11 cellular contexts compared by ENCODE assay signal in genomic region chr19:40219721-40220276, GRCh38. TPM values are rescaled to one million over a fixed set of nuclear protein-coding genes. Genes with fewer than 3 reads are reported as not detected.
DNase-seq lines count a peak whose midpoint lies in the region; ATAC-seq and TF ChIP-seq lines count a peak whose summit lies in the region.
"Had no signal": no experiment of that assay in that cellular context is flagged by ENCODE, and none has a peak within 500 bp of the region (broad histone marks: within the 10 kb centered on the region; RNA-seq: fewer than 3 reads in every experiment).

No MANE protein-coding gene starts in this region.

- WGBS in psoas muscle, 3 donors, result 33 to 34% (median 34%) methylated on average over 8 of the region's 8 CpGs

- H3K27ac ChIP-seq in psoas muscle (no peak overlapping the region), neural progenitor cell (no peak overlapping the region)

- no peaks in the 10 kb centered on the region for H3K36me3 Mint-ChIP-seq in neural progenitor cell

- H3K36me3 ChIP-seq in psoas muscle (ENCODE audit: insufficient read depth in 1 of 2, low read depth in 1 of 2), result no peaks in the 10 kb centered on the region
- H3K36me3 ChIP-seq in neural progenitor cell, result no peaks in the 10 kb centered on the region

- no peak overlapping the region for H3K4me3 ChIP-seq in astrocyte of the spinal cord (ENCODE audit: low read depth, low read length)
- H3K4me3 ChIP-seq in psoas muscle, result peak overlapping the region; percentile 28
- no peak overlapping the region for H3K4me3 ChIP-seq in neural progenitor cell

- H3K9me3 ChIP-seq in psoas muscle (no peaks in the 10 kb centered on the region), neural progenitor cell (ENCODE audit: low read depth) (no peaks in the 10 kb centered on the region)

- DNase-seq in DMS 273 (lab: John Stamatoyannopoulos, UW; ENCODE audit: unreplicated experiment), result peak; percentile 61
- no peak for DNase-seq in DMS 273 treated with DMSO at 0.1 percent for 48 hours (lab: John Stamatoyannopoulos, UW)
- DNase-seq in NCI-H2029 (lab: John Stamatoyannopoulos, UW), result peak; percentile 67
- DNase-seq in astrocyte of the spinal cord (ENCODE audit: low read depth, low spot score), result peak; percentile 69
- DNase-seq in psoas muscle, result no peak
- DNase-seq in neural progenitor cell (ENCODE audit: low spot score), result no peak
- DNase-seq in NCI-H2081 treated with DMSO at 0.1 percent for 48 hours (lab: John Stamatoyannopoulos, UW), result no peak
- DNase-seq: 8988T; central memory CD4-positive, alpha-beta T cell had no signal

- H4K20me1 ChIP-seq in neural progenitor cell (ENCODE audit: low read depth), result peaks cover 21% of the 10 kb centered on the region

- H3K9ac ChIP-seq in neural progenitor cell, result no peak overlapping the region

- peaks cover 19% of the 10 kb centered on the region for H3F3A ChIP-seq in neural progenitor cell (ENCODE audit: low read depth)

- no peak overlapping the region for H3K4me2 ChIP-seq in neural progenitor cell

- peaks cover 6% of the 10 kb centered on the region for H3K4me1 Mint-ChIP-seq in neural progenitor cell

- TF ChIP-seq CTCF in astrocyte of the spinal cord (IDR thresholded peaks at IDR 0.05; ENCODE audit: low read depth, low read length) (no peak), psoas muscle (IDR thresholded peaks at IDR 0.05) (no peak), neural progenitor cell (IDR thresholded peaks at IDR 0.05) (no peak)

- H3K27me3 ChIP-seq in psoas muscle (ENCODE audit: insufficient read depth in 3 of 3, low read length in 2 of 3) (peaks cover 0 to 68% (median 15%) of the 10 kb centered on the region in 3 donors), neural progenitor cell (peaks cover 86% of the 10 kb centered on the region)

- H3K79me2 ChIP-seq in neural progenitor cell (ENCODE audit: low read depth), result no peaks in the 10 kb centered on the region

- H2AFZ ChIP-seq in neural progenitor cell (replicated peaks), result no peak overlapping the region

- peaks cover 50% of the 10 kb centered on the region for H3K27me3 Mint-ChIP-seq in neural progenitor cell (ENCODE audit: insufficient read depth, low read depth)

- in situ Hi-C loops in astrocyte of the spinal cord (cut with HindIII; ENCODE audit: low sequenced_read_pairs), result no loop called here

- H3K4me1 ChIP-seq in psoas muscle, result peaks cover 9% of the 10 kb centered on the region
- H3K4me1 ChIP-seq in neural progenitor cell, result no peaks in the 10 kb centered on the region

- H3K4me3 Mint-ChIP-seq in neural progenitor cell, result no peak overlapping the region

- intact Hi-C loops in psoas muscle (cut with DNase I), result loop anchor here (2.0 to 5.0 kb wide), 2 partner anchors 77 to 79 kb away; no protein-coding TSS in a partner anchor

- H3K9me3 Mint-ChIP-seq in neural progenitor cell, result peaks cover 3% of the 10 kb centered on the region

- ATAC-seq in psoas muscle (peak in 3 of 4 donors; percentile 41 to 52 (median 51)), GM21717 (IDR thresholded peaks at IDR 0.05; ENCODE audit: unreplicated experiment) (no peak)
- ATAC-seq: left lobe of liver had no signal

- H3K27ac Mint-ChIP-seq in neural progenitor cell, result no peak overlapping the region

RNA-seq across cellular contexts. Expression of gene TTC9B, which starts 1.6 kb away (rescaled TPM):
- total RNA-seq in psoas muscle (not detected), neural progenitor cell (ENCODE audit: low replicate concordance) (not detected in 2 replicates)
- under 1 TPM in 1 of 3 donors, not detected in 2; 0.06 TPM for polyA plus RNA-seq in psoas muscle
- total RNA-seq: left lobe of liver had no signal

RNA-seq across cellular contexts. Expression of gene CCNP, which starts 6.7 kb away (rescaled TPM):
- not detected for total RNA-seq in psoas muscle
- under 1 TPM in 1 of 3 donors, not detected in 2; 0.04 TPM for polyA plus RNA-seq in psoas muscle
- total RNA-seq in neural progenitor cell (ENCODE audit: low replicate concordance), result 1.7 TPM in 1 of 2 replicates, not detected in the other

RNA-seq across cellular contexts. Expression of gene MAP3K10, which starts 28.6 kb away (rescaled TPM):
- total RNA-seq in psoas muscle, result 10 to 100 TPM; 18.6 to 22.2 (median 19.5) TPM
- polyA plus RNA-seq in psoas muscle, result 10 to 100 TPM; 10.7 to 35.1 (median 16.0) TPM
- 5.7 and 21.6 TPM in 2 replicates for total RNA-seq in neural progenitor cell (ENCODE audit: low replicate concordance)

Comparison
In these comparisons a context has a peak if more than half of its experiments do, and no peak if none do; other contexts are left out.
1. DNase-seq: peak in DMS 273 (single experiment), NCI-H2029 (single experiment) and astrocyte of the spinal cord (single experiment); none in DMS 273 treated with DMSO at 0.1 percent for 48 hours (single experiment), psoas muscle (0 of 2), neural progenitor cell (single experiment) and NCI-H2081 treated with DMSO at 0.1 percent for 48 hours (single experiment).